Comparison of ENCODE assay signal across 13 cellular contexts in genomic region chr7:115359919-115360318, GRCh38.
"Had no signal": no experiment of that assay in that cellular context is flagged by ENCODE, and none has a peak within 500 bp of the region (broad histone marks: within the 10 kb centered on the region; RNA-seq: fewer than 3 reads in every experiment).

No MANE protein-coding gene starts in this region.

- H3K27ac ChIP-seq: colonic mucosa, gastroesophageal sphincter, sigmoid colon, thoracic aorta had no signal

- H3K4me3 ChIP-seq: colonic mucosa, gastroesophageal sphincter, sigmoid colon, thoracic aorta had no signal

- H3K27me3 ChIP-seq: colonic mucosa, gastroesophageal sphincter, sigmoid colon had no signal

- ATAC-seq: activated CD8-positive, alpha-beta T cell treated with anti-CD3 and anti-CD28 coated beads for 36 hours; gastroesophageal sphincter; T-helper 17 cell had no signal

- H3K36me3 ChIP-seq: colonic mucosa, gastroesophageal sphincter, sigmoid colon, thoracic aorta had no signal

- DNase-seq: activated CD4-positive, alpha-beta T cell treated with anti-CD3 and anti-CD28 coated beads for 1 hour; activated CD8-positive, alpha-beta memory T cell treated with anti-CD3 and anti-CD28 coated beads, Interleukin-2, amount 50 U/mL, for 4 hours; activated CD8-positive, alpha-beta T cell treated with anti-CD3 and anti-CD28 coated beads for 36 hours; activated naive CD4-positive, alpha-beta T cell treated with anti-CD3 and anti-CD28 coated beads for 36 hours; caudate nucleus; colonic mucosa; kidney glomerular epithelial cell; sigmoid colon; stimulated activated CD4-positive, alpha-beta T cell treated with anti-CD3 and anti-CD28 coated beads, Interleukin-4, amount 100 ng/mL, for 1 hour; stimulated activated CD8-positive, alpha-beta memory T cell treated with anti-CD3 and anti-CD28 coated beads, Interleukin-4, amount 100 ng/mL, for 48 hours; T-helper 17 cell had no signal

- H3K9me3 ChIP-seq: colonic mucosa, gastroesophageal sphincter, sigmoid colon, thoracic aorta had no signal

- H3K4me1 ChIP-seq: colonic mucosa, gastroesophageal sphincter had no signal
